ENCODE assay signal across 8 cellular contexts in genomic region chr12:132638541-132639408, GRCh38. TPM values are rescaled to one million over a fixed set of nuclear protein-coding genes. Genes with fewer than 3 reads are reported as not detected.
A peak's percentile ranks its signal among the peaks of the same experiment; 100 is the strongest.
DNase-seq lines count a peak whose midpoint lies in the region; ATAC-seq and TF ChIP-seq lines count a peak whose summit lies in the region.

No MANE protein-coding gene starts in this region.

- DNase-seq in stimulated activated CD4-positive, alpha-beta T cell treated with anti-CD3 and anti-CD28 coated beads, Interleukin-15, amount 100 ng/mL, for 24 hours = peak; percentile 23
- DNase-seq in stimulated activated CD4-positive, alpha-beta T cell treated with anti-CD3 and anti-CD28 coated beads, Interleukin-2, amount 100 ng/mL, for 48 hours = no peak
- DNase-seq in OCI-M1 (lab: John Stamatoyannopoulos, UW) (peak; percentile 13), erythroblast (lab: John Stamatoyannopoulos, UW) (peak; percentile 16 to 34), omental fat pad (ENCODE audit: low spot score) (no peak), amniotic stem cell (lab: John Stamatoyannopoulos, UW) (no peak)

- TF ChIP-seq CTCF in omental fat pad (IDR thresholded peaks at IDR 0.05) = no peak

- TF ChIP-seq POLR2A in erythroblast (IDR thresholded peaks at IDR 0.05; ENCODE audit: low read length) = no peak

- ATAC-seq in omental fat pad (ENCODE audit: low FRiP score) = peak; percentile 59
- ATAC-seq in HG03469 (IDR thresholded peaks at IDR 0.05; ENCODE audit: unreplicated experiment) = no peak
- ATAC-seq in HG03354 (IDR thresholded peaks at IDR 0.05; ENCODE audit: poor library complexity, severe bottlenecking, unreplicated experiment) = no peak

RNA-seq across cellular contexts. Expression of gene P2RX2, which starts 20.2 kb away (rescaled TPM):
- 1 to 10 TPM in 1 of 4 donors, under 1 TPM in 1, not detected in 2; 0.74 to 2.8 TPM for total RNA-seq in omental fat pad

RNA-seq across cellular contexts. Expression of gene LRCOL1, which starts 28.4 kb away (rescaled TPM):
- not detected for total RNA-seq in omental fat pad

RNA-seq across cellular contexts. Expression of gene POLE, which starts 48.4 kb away (rescaled TPM):
- total RNA-seq in omental fat pad = 10 to 100 TPM; 15.8 to 60.8 (median 27.1) TPM

RNA-seq across cellular contexts. Expression of gene PXMP2, which starts 48.6 kb away (rescaled TPM):
- total RNA-seq in omental fat pad = 10 to 100 TPM; 22.6 to 91.4 (median 31.9) TPM

Comparison
In these comparisons a context has a peak if more than half of its experiments do, and no peak if none do; other contexts are left out.
1. DNase-seq: peak in stimulated activated CD4-positive, alpha-beta T cell treated with anti-CD3 and anti-CD28 coated beads, Interleukin-15, amount 100 ng/mL, for 24 hours (single experiment), OCI-M1 (single experiment) and erythroblast (2 of 2); none in stimulated activated CD4-positive, alpha-beta T cell treated with anti-CD3 and anti-CD28 coated beads, Interleukin-2, amount 100 ng/mL, for 48 hours (0 of 2), omental fat pad (single experiment) and amniotic stem cell (single experiment).